ENCODE assay signal across 28 cellular contexts in genomic region chr11:70474710-70475109, GRCh38.
"Had no signal": no experiment of that assay in that cellular context is flagged by ENCODE, and none has a peak within 500 bp of the region (broad histone marks: within the 10 kb centered on the region; RNA-seq: fewer than 3 reads in every experiment).

No MANE protein-coding gene starts in this region.

- H3K9me3 Mint-ChIP-seq: immature natural killer cell; naive thymus-derived CD4-positive, alpha-beta T cell; natural killer cell treated with Interleukin-12 subunit alpha and Interleukin-12 subunit beta and Interleukin-15 and Interleukin-18, amount 100 ng/mL, for 72 hours; stimulated activated naive B cell treated with anti-CD40 and anti-IgM and Interleukin-4, amounts not matched to agents 10 μg/mL and 1 μg/mL and 100 μg/mL, for 72 hours had no signal

- H3K4me3 Mint-ChIP-seq: immature natural killer cell; naive thymus-derived CD4-positive, alpha-beta T cell; natural killer cell treated with Interleukin-12 subunit alpha and Interleukin-12 subunit beta and Interleukin-15 and Interleukin-18, amount 100 ng/mL, for 72 hours; stimulated activated naive B cell treated with anti-CD40 and anti-IgM and Interleukin-4, amounts not matched to agents 10 μg/mL and 1 μg/mL and 100 μg/mL, for 72 hours had no signal

- H3K4me3 ChIP-seq: left ventricle myocardium inferior, lung, mucosa of descending colon, ovary, prostate gland, skin epidermis, stomach, testis, thyroid gland, transverse colon, upper lobe of left lung had no signal

- H3K27me3 ChIP-seq: ovary, stomach, testis, thyroid gland, transverse colon, upper lobe of left lung had no signal

- H3K4me1 ChIP-seq: prostate gland, testis, thyroid gland, transverse colon had no signal

- DNase-seq: head of caudate nucleus; hippocampal formation; immature natural killer cell; left ventricle myocardium inferior; midbrain; mucosa of descending colon; naive thymus-derived CD4-positive, alpha-beta T cell; occipital lobe; ovary; retina; right cardiac atrium; stimulated activated CD4-positive, alpha-beta T cell treated with anti-CD3 and anti-CD28 coated beads, Interleukin-12 subunit alpha, Interleukin-12 subunit beta, amount 100 ng/mL, for 4 hours; stimulated activated CD4-positive, alpha-beta T cell treated with anti-CD3 and anti-CD28 coated beads, Interleukin-15, amount 100 ng/mL, for 24 hours; stimulated activated CD4-positive, alpha-beta T cell treated with anti-CD3 and anti-CD28 coated beads, Interleukin-2, amount 100 ng/mL, for 24 hours; stimulated activated CD4-positive, alpha-beta T cell treated with anti-CD3 and anti-CD28 coated beads, Interleukin-4, amount 100 ng/mL, for 1 hour; stimulated activated naive B cell treated with anti-CD40 and anti-IgM and Interleukin-4, amounts not matched to agents 10 μg/mL and 1 μg/mL and 100 μg/mL, for 72 hours; stimulated activated naive CD8-positive, alpha-beta T cell treated with anti-CD3 and anti-CD28 coated beads, Interleukin-15, Interleukin-2, amounts not matched to agents 100 U/mL and 50 U/mL, for 24 hours; stomach; testis; thyroid gland; transverse colon; upper lobe of left lung had no signal

- H3K4me1 Mint-ChIP-seq: immature natural killer cell had no signal

- H3K27ac ChIP-seq: left ventricle myocardium inferior, neutrophil, ovary, prostate gland, skin epidermis, stomach, testis, thyroid gland, transverse colon, upper lobe of left lung had no signal

- H3K36me3 Mint-ChIP-seq: immature natural killer cell; naive thymus-derived CD4-positive, alpha-beta T cell; natural killer cell treated with Interleukin-12 subunit alpha and Interleukin-12 subunit beta and Interleukin-15 and Interleukin-18, amount 100 ng/mL, for 72 hours; stimulated activated naive B cell treated with anti-CD40 and anti-IgM and Interleukin-4, amounts not matched to agents 10 μg/mL and 1 μg/mL and 100 μg/mL, for 72 hours had no signal

- ATAC-seq: mucosa of descending colon; naive thymus-derived CD4-positive, alpha-beta T cell; right cardiac atrium; sciatic nerve; stimulated activated naive B cell treated with anti-CD40 and anti-IgM and Interleukin-4, amounts not matched to agents 10 μg/mL and 1 μg/mL and 100 μg/mL, for 72 hours; stimulated activated naive CD8-positive, alpha-beta T cell treated with anti-CD3 and anti-CD28 coated beads, Interleukin-15, Interleukin-2, amounts not matched to agents 100 U/mL and 50 U/mL, for 24 hours had no signal

- H3K9me3 ChIP-seq: left ventricle myocardium inferior, mucosa of descending colon, neutrophil, ovary, prostate gland, stomach, testis, thyroid gland, transverse colon, upper lobe of left lung had no signal

- H3K36me3 ChIP-seq: left ventricle myocardium inferior, neutrophil, ovary, prostate gland, thyroid gland, transverse colon, upper lobe of left lung had no signal

- H3K27ac Mint-ChIP-seq: immature natural killer cell; naive thymus-derived CD4-positive, alpha-beta T cell; natural killer cell treated with Interleukin-12 subunit alpha and Interleukin-12 subunit beta and Interleukin-15 and Interleukin-18, amount 100 ng/mL, for 72 hours; stimulated activated naive B cell treated with anti-CD40 and anti-IgM and Interleukin-4, amounts not matched to agents 10 μg/mL and 1 μg/mL and 100 μg/mL, for 72 hours had no signal
